9 cellular contexts compared by ENCODE assay signal in the genomic region with DNA sequence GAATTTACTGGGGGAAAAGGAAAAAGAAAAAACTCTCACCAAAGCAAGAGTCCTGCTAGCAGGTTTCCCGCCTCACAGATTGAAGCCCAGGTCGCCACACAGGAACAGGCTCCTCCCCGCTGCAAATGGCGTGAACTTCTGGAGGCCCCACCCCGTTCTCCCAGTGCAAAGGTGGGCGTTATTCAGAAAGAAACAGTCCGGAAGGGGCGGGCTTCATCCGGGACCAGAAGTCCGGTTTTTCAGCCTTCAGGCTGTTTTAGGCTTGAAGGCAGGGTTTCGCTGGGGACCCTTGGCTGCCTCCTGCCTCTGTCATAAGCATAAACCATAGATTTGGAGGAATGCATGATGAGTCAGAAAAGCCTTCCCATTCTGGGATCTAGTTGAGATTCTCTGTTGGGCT.
DNase-seq lines count a peak whose midpoint lies in the region; ATAC-seq and TF ChIP-seq lines count a peak whose summit lies in the region.
"Had no signal": no experiment of that assay in that cellular context is flagged by ENCODE, and none has a peak within 500 bp of the region (broad histone marks: within the 10 kb centered on the region; RNA-seq: fewer than 3 reads in every experiment).

No MANE protein-coding gene starts in this region.

- BruUV-seq in Calu3 (replicated peaks; lab: Mats Ljungman, UMichigan), result no TSS peak

- H3K4me3 Mint-ChIP-seq in activated CD4-positive, alpha-beta memory T cell treated with anti-CD3 and anti-CD28 coated beads for 36 hours, result no peak overlapping the region
- no peak overlapping the region for H3K4me3 Mint-ChIP-seq in Calu3 (ENCODE audit: low read depth, unreplicated experiment)

- H3K9me3 ChIP-seq in SJCRH30 (replicated peaks) (no peaks in the 10 kb centered on the region), skeletal muscle tissue (ENCODE audit: control insufficient read depth in 3 of 3, low read length in 3 of 3) (no peaks in the 10 kb centered on the region)

- CTCF ChIA-PET in activated CD4-positive, alpha-beta memory T cell treated with anti-CD3 and anti-CD28 coated beads for 36 hours (lab: Charles Lee), result no interaction called here
- CTCF ChIA-PET in Calu3 (lab: Charles Lee), result no interaction called here

- ATAC-seq in GM21360 (IDR thresholded peaks at IDR 0.05; ENCODE audit: unreplicated experiment), result peak; percentile 75
- peak; percentile 73 for ATAC-seq in left ventricle myocardium superior

- peak overlapping the region; percentile 56 for H3K4me3 ChIP-seq in SJCRH30
- H3K4me3 ChIP-seq in skeletal muscle tissue (ENCODE audit: low read length in 3 of 3), result peak overlapping the region in 2 of 3 donors; percentile 14 to 46

- DNase-seq in SJCRH30 (peak; percentile 64 to 76), left ventricle myocardium superior (peak; percentile 61), activated gamma-delta T cell (lab: John Stamatoyannopoulos, UW) (no peak), Calu3 (no peak)
- no peak for DNase-seq in activated CD4-positive, alpha-beta memory T cell treated with anti-CD3 and anti-CD28 coated beads for 36 hours
- DNase-seq in central memory CD4-positive, alpha-beta T cell, result no peak
- DNase-seq: glutamatergic neuron had no signal

- H3K4me1 Mint-ChIP-seq in activated CD4-positive, alpha-beta memory T cell treated with anti-CD3 and anti-CD28 coated beads for 36 hours (ENCODE audit: low read depth), result no peaks in the 10 kb centered on the region
- no peaks in the 10 kb centered on the region for H3K4me1 Mint-ChIP-seq in Calu3 (ENCODE audit: low read depth, unreplicated experiment)

- no peaks in the 10 kb centered on the region for H3K4me1 ChIP-seq in SJCRH30
- H3K4me1 ChIP-seq in skeletal muscle tissue (ENCODE audit: control insufficient read depth in 3 of 3, insufficient read depth in 3 of 3, low read length in 3 of 3), result no peaks in the 10 kb centered on the region

- H3K27ac ChIP-seq in SJCRH30 (peak overlapping the region; percentile 59), skeletal muscle tissue (ENCODE audit: low read depth, low read length) (no peak overlapping the region)

- no peaks in the 10 kb centered on the region for H3K36me3 Mint-ChIP-seq in activated CD4-positive, alpha-beta memory T cell treated with anti-CD3 and anti-CD28 coated beads for 36 hours
- no peaks in the 10 kb centered on the region for H3K36me3 Mint-ChIP-seq in Calu3 (ENCODE audit: insufficient read depth, unreplicated experiment)

- no peaks in the 10 kb centered on the region for H3K27me3 ChIP-seq in SJCRH30
- no peaks in the 10 kb centered on the region for H3K27me3 ChIP-seq in skeletal muscle tissue (ENCODE audit: control insufficient read depth in 3 of 3, insufficient read depth in 3 of 3, low read length in 3 of 3)

- H3K9me3 Mint-ChIP-seq in activated CD4-positive, alpha-beta memory T cell treated with anti-CD3 and anti-CD28 coated beads for 36 hours, result no peaks in the 10 kb centered on the region
- H3K9me3 Mint-ChIP-seq in Calu3 (ENCODE audit: low read depth, unreplicated experiment), result no peaks in the 10 kb centered on the region

- H3K36me3 ChIP-seq in SJCRH30, result no peaks in the 10 kb centered on the region
- no peaks in the 10 kb centered on the region for H3K36me3 ChIP-seq in skeletal muscle tissue (ENCODE audit: control insufficient read depth in 3 of 3, insufficient read depth in 3 of 3, low read length in 3 of 3)

- intact Hi-C loops in left ventricle myocardium superior (cut with micrococcal nuclease), result no loop called here
- intact Hi-C loops in activated CD4-positive, alpha-beta memory T cell treated with anti-CD3 and anti-CD28 coated beads for 36 hours (cut with micrococcal nuclease), result no loop called here
- intact Hi-C loops in Calu3 (cut with micrococcal nuclease; ENCODE audit: unreplicated experiment), result no loop called here

- H3K9ac ChIP-seq in skeletal muscle tissue (ENCODE audit: low read depth in 1 of 3, low read length in 3 of 3), result no peak overlapping the region

- H3K27me3 Mint-ChIP-seq in activated CD4-positive, alpha-beta memory T cell treated with anti-CD3 and anti-CD28 coated beads for 36 hours, result peaks cover 3% of the 10 kb centered on the region
- H3K27me3 Mint-ChIP-seq in Calu3 (ENCODE audit: unreplicated experiment), result peaks cover 22% of the 10 kb centered on the region

- POLR2A ChIA-PET in activated CD4-positive, alpha-beta memory T cell treated with anti-CD3 and anti-CD28 coated beads for 36 hours (lab: Charles Lee), result no interaction called here

- H3K27ac Mint-ChIP-seq in activated CD4-positive, alpha-beta memory T cell treated with anti-CD3 and anti-CD28 coated beads for 36 hours, result no peak overlapping the region
- H3K27ac Mint-ChIP-seq in Calu3 (ENCODE audit: unreplicated experiment), result no peak overlapping the region

- no peak for TF ChIP-seq CTCF in Calu3 (IDR thresholded peaks at IDR 0.05; ENCODE audit: unreplicated experiment)

Comparison
In these comparisons a context has a peak if more than half of its experiments do, and no peak if none do; other contexts are left out.
1. DNase-seq: peak in SJCRH30 (2 of 2) and left ventricle myocardium superior (single experiment); none in activated gamma-delta T cell (single experiment), activated CD4-positive, alpha-beta memory T cell treated with anti-CD3 and anti-CD28 coated beads for 36 hours (single experiment), central memory CD4-positive, alpha-beta T cell (single experiment) and Calu3 (single experiment).